In genomic region chr6:21633511-21634109, GRCh38 we compare ENCODE assay signal across 1 cellular context.
TF ChIP-seq lines count a peak whose summit lies in the region.

No MANE protein-coding gene starts in this region.

TF ChIP-seq in SK-N-SH, 30 proteins besides CTCF, POLR2A, EP300 and RAD21 (continued from another document):
- TF ChIP-seq USF2 (IDR thresholded peaks at IDR 0.05; ENCODE audit: borderline replicate concordance, low read depth, low read length) (no peak), MEF2A (IDR thresholded peaks at IDR 0.05; ENCODE audit: borderline replicate concordance, low read depth) (no peak), POLR2AphosphoS5 (IDR thresholded peaks at IDR 0.05; ENCODE audit: low read depth, low read length) (no peak), FOXJ3 (CRISPR knock-in tag; IDR thresholded peaks at IDR 0.05) (no peak), USF1 (IDR thresholded peaks at IDR 0.05; ENCODE audit: borderline replicate concordance, low read depth) (no peak), TAF1 (IDR thresholded peaks at IDR 0.05; ENCODE audit: borderline replicate concordance, low read depth, low read length) (no peak), PBX3 (IDR thresholded peaks at IDR 0.05) (no peak), EZH2phosphoT487 (IDR thresholded peaks at IDR 0.05; ENCODE audit: borderline replicate concordance, low read depth) (no peak), MXI1 (IDR thresholded peaks at IDR 0.05; ENCODE audit: low read depth, low read length) (no peak), GABPA (IDR thresholded peaks at IDR 0.05; ENCODE audit: low read depth) (no peak), ELF1 (IDR thresholded peaks at IDR 0.05) (no peak), SMC3 (IDR thresholded peaks at IDR 0.05; ENCODE audit: low read depth, low read length) (no peak)
TF ChIP-seq in SK-N-SH: peak in this region for 0.
